8 cellular contexts compared by ENCODE assay signal in the genomic region with DNA sequence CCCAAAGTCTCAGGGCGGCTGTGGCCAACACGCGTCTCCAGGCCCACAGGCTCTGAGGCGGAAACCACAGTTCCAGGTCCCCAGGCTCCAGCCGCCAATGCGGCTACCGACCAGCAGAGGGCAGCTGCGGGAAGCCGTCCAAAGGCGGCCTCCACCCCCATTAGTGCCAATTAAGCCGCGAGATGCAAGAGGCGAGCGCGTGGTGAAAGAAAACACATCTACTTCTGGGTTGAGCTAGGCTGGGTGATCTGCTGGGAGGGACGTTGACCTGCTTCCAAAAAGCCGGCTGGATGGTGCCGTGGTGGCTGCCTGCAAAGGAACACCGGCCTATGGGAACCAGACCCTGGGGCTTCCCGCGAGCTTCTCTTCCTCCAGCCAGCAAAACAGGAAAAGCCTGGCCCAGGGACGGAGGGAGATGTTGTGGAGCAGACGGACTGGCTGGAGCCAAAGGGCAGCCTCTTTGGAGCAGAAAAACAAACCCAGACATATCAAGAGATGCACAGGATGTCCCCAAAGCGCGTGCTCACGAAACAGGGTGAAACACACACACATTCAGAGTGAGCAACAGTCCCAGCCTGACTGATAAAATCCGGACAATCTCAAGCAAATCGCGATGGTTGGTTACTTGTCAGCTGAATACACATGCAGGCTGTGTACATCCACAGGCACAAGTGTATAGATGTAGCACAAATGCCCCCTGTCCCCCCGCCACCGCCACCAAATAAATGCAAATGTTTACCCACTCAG.
DNase-seq lines count a peak whose midpoint lies in the region; ATAC-seq, FAIRE-seq and TF ChIP-seq lines count a peak whose summit lies in the region.

No MANE protein-coding gene starts in this region.

- no peaks in the 10 kb centered on the region for H3F3A ChIP-seq in MM.1S (ENCODE audit: insufficient read depth, low read length)

- H3K9ac ChIP-seq in MM.1S (ENCODE audit: low read length), result no peak overlapping the region
- no peak overlapping the region for H3K9ac ChIP-seq in K562 (ENCODE audit: insufficient read depth in 1 of 2, low read depth in 2 of 2, low read length in 2 of 2)
- peak overlapping the region; percentile 67 for H3K9ac ChIP-seq in iPS-15b (ENCODE audit: low read depth, low read length)

- H3K27me3 Mint-ChIP-seq in HFFc6 (ENCODE audit: insufficient read depth), result peaks cover 2% of the 10 kb centered on the region; the same call in 1 of the 2 replicates

- H3K9me3 ChIP-seq in MM.1S (replicated peaks; ENCODE audit: insufficient read depth, low read length) (no peaks in the 10 kb centered on the region), K562 (replicated peaks; ENCODE audit: control insufficient read depth, insufficient read depth, low read depth, low read length) (no peaks in the 10 kb centered on the region), iPS-15b (ENCODE audit: control insufficient read depth, insufficient read depth, low read length) (no peaks in the 10 kb centered on the region), gastrocnemius medialis (no peaks in the 10 kb centered on the region)

- H3K4me1 ChIP-seq in MM.1S (ENCODE audit: low read length), result no peaks in the 10 kb centered on the region
- H3K4me1 ChIP-seq in K562 (replicated peaks in 1 of 2; ENCODE audit: control insufficient read depth in 2 of 2, insufficient read depth in 2 of 2, low read length in 2 of 2), result no peaks in the 10 kb centered on the region
- H3K4me1 ChIP-seq in iPS-15b (ENCODE audit: control insufficient read depth, insufficient read depth, low read length), result peaks cover 4% of the 10 kb centered on the region
- no peaks in the 10 kb centered on the region for H3K4me1 ChIP-seq in gastrocnemius medialis

- H3K4me3 ChIP-seq in MM.1S (ENCODE audit: low read length) (no peak overlapping the region), K562 (no peak overlapping the region), iPS-15b (ENCODE audit: low read depth, low read length) (peak overlapping the region; percentile 18), gastrocnemius medialis (peak overlapping the region; percentile 7 to 48 (median 31))

- no peaks in the 10 kb centered on the region for H3K9me2 ChIP-seq in MM.1S (replicated peaks; ENCODE audit: insufficient read depth, low read length)

- H3K27me3 ChIP-seq in MM.1S (replicated peaks; ENCODE audit: insufficient read depth, low read length) (no peaks in the 10 kb centered on the region), K562 (ENCODE audit: control insufficient read depth in 2 of 2, insufficient read depth in 2 of 2, low read length in 2 of 2) (no peaks in the 10 kb centered on the region), iPS-15b (ENCODE audit: control insufficient read depth, insufficient read depth, low read length) (no peaks in the 10 kb centered on the region), gastrocnemius medialis (no peaks in the 10 kb centered on the region)

- CTCF ChIA-PET in K562 (lab: Yijun Ruan, JAX; ENCODE audit: low intra/inter-chr PET ratio), result interaction anchor here (0.6 kb wide), 1 partner anchor 412 kb away, joined by 3 read pairs; no protein-coding TSS in a partner anchor

- no peaks in the 10 kb centered on the region for H4K20me1 ChIP-seq in MM.1S (ENCODE audit: insufficient read depth, low read length)
- no peaks in the 10 kb centered on the region for H4K20me1 ChIP-seq in K562 (replicated peaks; ENCODE audit: control insufficient read depth, insufficient read depth, low read length)

- TF ChIP-seq CTCF in HFFc6 (IDR thresholded peaks at IDR 0.05) (peak; percentile 93), MM.1S (IDR thresholded peaks at IDR 0.05; ENCODE audit: low read length) (peak; percentile 86), K562 (IDR thresholded peaks at IDR 0.05 in 2 of 3, conservative IDR thresholded peaks at IDR 0.05 in 1 of 3; ENCODE audit: insufficient read depth in 2 of 3, low read depth in 1 of 3, low read length in 3 of 3) (peak; percentile 57 to 70 (median 58)), gastrocnemius medialis (IDR thresholded peaks at IDR 0.05 in 4 of 5, conservative IDR thresholded peaks at IDR 0.05 in 1 of 5) (peak; percentile 71 to 85 (median 79))

- peak overlapping the region; percentile 86 for H3K4me3 Mint-ChIP-seq in HFFc6

- H2AFZ ChIP-seq in MM.1S (ENCODE audit: low read length) (peak overlapping the region; percentile 36; the same call in 1 of the 2 replicates), K562 (ENCODE audit: low read depth, low read length) (no peak overlapping the region)

- WGBS in K562 (ENCODE audit: insufficient coverage, low coverage, missing lambda C conversion rate), result 5% methylated on average over 27 of the region's 31 CpGs

- no peaks in the 10 kb centered on the region for H3K9me1 ChIP-seq in K562 (ENCODE audit: control insufficient read depth, insufficient read depth, low read length)

- no peak for TF ChIP-seq EP300 in K562 (IDR thresholded peaks at IDR 0.05; ENCODE audit: low read length)

- TF ChIP-seq RAD21 in K562 (CRISPR knock-in tag; conservative IDR thresholded peaks at IDR 0.05 in 1 of 2, IDR thresholded peaks at IDR 0.05 in 1 of 2), result peak; percentile 29 to 58; a peak in 2 of 4 replicates

- DNase-seq in GM12891 (ENCODE audit: insufficient read length, low spot score), result peak; percentile 46
- peak; percentile 49 for DNase-seq in HFFc6
- DNase-seq in MM.1S, result peak; percentile 52
- peak; percentile 66 for DNase-seq in SK-MEL-5 (ENCODE audit: low read depth, low spot score)
- peak; percentile 46 to 53 (median 50) for DNase-seq in K562 (ENCODE audit: extremely low read depth in 1 of 4, low spot score in 3 of 4)
- peak; percentile 6 to 37 for DNase-seq in gastrocnemius medialis
- no peak for DNase-seq in HCEC 1CT

- no peak overlapping the region for H3K27ac Mint-ChIP-seq in HFFc6

- TF ChIP-seq POLR2A in GM12891 (IDR thresholded peaks at IDR 0.05; ENCODE audit: low read depth, low read length) (no peak), K562 (conservative IDR thresholded peaks at IDR 0.05) (no peak), gastrocnemius medialis (IDR thresholded peaks at IDR 0.05) (no peak)

- H3K4me2 ChIP-seq in MM.1S (ENCODE audit: low read depth, low read length) (peak overlapping the region; percentile 52; the same call in 1 of the 2 replicates), K562 (ENCODE audit: insufficient read depth, low read length) (no peak overlapping the region)

- intact Hi-C loops in K562 (cut with micrococcal nuclease), result loop anchor here (5.0 to 10.0 kb wide), 3 partner anchors 408 to 921 kb away; no protein-coding TSS in a partner anchor
- intact Hi-C loops in gastrocnemius medialis (cut with DNase I; ENCODE audit: low total_unique reads), result loop anchor here (1.0 to 5.0 kb wide), 2 partner anchors 411 to 921 kb away; no protein-coding TSS in a partner anchor

- H3K27ac ChIP-seq in MM.1S (ENCODE audit: low read length) (no peak overlapping the region), K562 (ENCODE audit: extremely low read depth, low read depth, low read length) (no peak overlapping the region), gastrocnemius medialis (no peak overlapping the region)

- FAIRE-seq in GM12891 (lab: Jason Lieb, UNC) (peak; percentile 90), K562 (lab: Jason Lieb, UNC) (no peak)

- peaks cover 10% of the 10 kb centered on the region; the same call in 1 of the 2 replicates for H3K4me1 Mint-ChIP-seq in HFFc6 (ENCODE audit: low read depth)

- in situ Hi-C loops in SK-MEL-5 (cut with HindIII; ENCODE audit: low pct_unique_long_range_greater_than_20kb, low sequenced_read_pairs), result no loop called here
- in situ Hi-C loops in K562 (cut with MboI), result loop anchor here (25.0 kb wide), 1 partner anchor 906 kb away; no protein-coding TSS in a partner anchor
- in situ Hi-C loops in gastrocnemius medialis (cut with MboI; ENCODE audit: low sequenced_read_pairs in 4 of 4), result loop anchor here (10.0 to 25.0 kb wide), 5 partner anchors 406 to 918 kb away; no protein-coding TSS in a partner anchor

- H3K36me3 Mint-ChIP-seq in HFFc6 (ENCODE audit: low read depth), result no peaks in the 10 kb centered on the region

- no peaks in the 10 kb centered on the region for H3K79me2 ChIP-seq in MM.1S (ENCODE audit: low read length)
- no peaks in the 10 kb centered on the region for H3K79me2 ChIP-seq in K562 (ENCODE audit: control insufficient read depth, insufficient read depth, low read length)

- no peaks in the 10 kb centered on the region for H3K36me3 ChIP-seq in MM.1S (replicated peaks; ENCODE audit: insufficient read depth, low read length)
- H3K36me3 ChIP-seq in K562 (ENCODE audit: control insufficient read depth, insufficient read depth, low read length), result no peaks in the 10 kb centered on the region
- no peaks in the 10 kb centered on the region for H3K36me3 ChIP-seq in iPS-15b (ENCODE audit: control insufficient read depth, insufficient read depth, low read length)
- no peaks in the 10 kb centered on the region for H3K36me3 ChIP-seq in gastrocnemius medialis

- BruUV-seq in K562 (replicated peaks; lab: Mats Ljungman, UMichigan), result no TSS peak

- POLR2A ChIA-PET in K562 (lab: Yijun Ruan, JAX), result interaction anchor here (0.6 kb wide), 1 partner anchor 8 kb away, joined by 3 read pairs; no protein-coding TSS in a partner anchor

- H3K9me3 Mint-ChIP-seq in HFFc6, result no peaks in the 10 kb centered on the region; the same call in 1 of the 2 replicates

- ATAC-seq in K562, result peak; percentile 84
- ATAC-seq in gastrocnemius medialis, result peak; percentile 58 to 86

TF ChIP-seq in GM12891, 5 proteins besides CTCF, POLR2A, EP300 and RAD21:
- 0 out of 2 replicates have a peak, but pooled peaks have one; percentile 39 for TF ChIP-seq POU2F2 (IDR thresholded peaks at IDR 0.05; ENCODE audit: low read depth, low read length)
- no peak for TF ChIP-seq POLR2AphosphoS5 (IDR thresholded peaks at IDR 0.05; ENCODE audit: low read depth, low read length)
- no peak for TF ChIP-seq SPI1 (IDR thresholded peaks at IDR 0.05; ENCODE audit: low read depth, low read length)
- no peak for TF ChIP-seq PAX5 (IDR thresholded peaks at IDR 0.05; ENCODE audit: insufficient read depth, low read length, severe bottlenecking)

TF ChIP-seq in K562, 482 proteins besides CTCF, POLR2A, EP300 and RAD21 (continues in another document):
- TF ChIP-seq TCF7L2 (IDR thresholded peaks at IDR 0.05; ENCODE audit: low read depth, low read length) (no peak), SMC3 (conservative IDR thresholded peaks at IDR 0.05; ENCODE audit: insufficient read depth, low read depth, low read length) (0 out of 2 replicates have a peak, but pooled peaks have one; percentile 24)

Comparison
In these comparisons a context has a peak if more than half of its experiments do, and no peak if none do; other contexts are left out.
1. H3K4me3 ChIP-seq: peak in iPS-15b (single experiment) and gastrocnemius medialis (4 of 4); none in MM.1S (single experiment) and K562 (single experiment).
2. Peak in every context shown above with its lines, with median percentiles within 50 percentile points of each other: CTCF ChIP-seq.